Comparison of ENCODE assay signal across 17 cellular contexts in the genomic region with DNA sequence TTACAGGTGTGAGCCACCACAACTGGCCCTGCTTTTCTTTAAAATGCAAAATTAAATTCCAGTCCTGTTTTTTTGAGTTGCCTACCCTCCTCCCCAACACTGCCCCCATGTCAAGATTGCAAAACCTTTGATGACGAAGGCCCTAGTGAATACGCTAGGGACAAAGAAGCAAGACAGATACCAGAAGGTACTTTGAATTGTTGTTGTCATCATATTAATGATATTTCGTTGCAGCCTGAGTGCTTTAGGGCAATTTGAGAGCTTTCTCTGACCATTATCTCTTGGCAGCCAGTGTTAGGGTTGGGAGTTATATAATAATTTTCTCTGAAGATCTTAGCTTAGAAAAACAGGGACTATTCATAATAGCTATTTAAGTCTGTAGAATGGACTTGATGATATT. TPM values are rescaled to one million over a fixed set of nuclear protein-coding genes. Genes with fewer than 3 reads are reported as not detected.
DNase-seq lines count a peak whose midpoint lies in the region; ATAC-seq, FAIRE-seq and TF ChIP-seq lines count a peak whose summit lies in the region.
"Had no signal": no experiment of that assay in that cellular context is flagged by ENCODE, and none has a peak within 500 bp of the region (broad histone marks: within the 10 kb centered on the region; RNA-seq: fewer than 3 reads in every experiment).

No MANE protein-coding gene starts in this region.

- H3K4me3 ChIP-seq in CD8-positive, alpha-beta T cell (ENCODE audit: low read depth, low read length): no peak overlapping the region
- no peak overlapping the region for H3K4me3 ChIP-seq in body of pancreas
- H3K4me3 ChIP-seq in right cardiac atrium (ENCODE audit: low read length): no peak overlapping the region
- no peak overlapping the region for H3K4me3 ChIP-seq in colonic mucosa
- H3K4me3 ChIP-seq in esophagus muscularis mucosa: no peak overlapping the region
- no peak overlapping the region for H3K4me3 ChIP-seq in naive thymus-derived CD4-positive, alpha-beta T cell (ENCODE audit: low read length)

- peaks cover 65% of the 10 kb centered on the region for H3K4me1 ChIP-seq in CD8-positive, alpha-beta T cell (ENCODE audit: insufficient read depth, low read length)
- peaks cover under 1% of the 10 kb centered on the region for H3K4me1 ChIP-seq in body of pancreas
- peaks cover 15% of the 10 kb centered on the region for H3K4me1 ChIP-seq in right cardiac atrium (ENCODE audit: control insufficient read depth, insufficient read depth, low read length)
- no peaks in the 10 kb centered on the region for H3K4me1 ChIP-seq in colonic mucosa
- H3K4me1 ChIP-seq in esophagus muscularis mucosa: peaks cover 40 to 65% (median 51%) of the 10 kb centered on the region in 4 donors
- peaks cover 36 to 55% of the 10 kb centered on the region in 2 donors for H3K4me1 ChIP-seq in naive thymus-derived CD4-positive, alpha-beta T cell (ENCODE audit: control insufficient read depth in 2 of 2, insufficient read depth in 2 of 2, low read length in 2 of 2)

- H3K9ac ChIP-seq in colonic mucosa (ENCODE audit: low read depth in 2 of 2, low read length in 2 of 2): no peak overlapping the region

- no peak for ATAC-seq in CD8-positive, alpha-beta T cell
- ATAC-seq in body of pancreas: peak; percentile 38
- peak; percentile 75 to 79 for ATAC-seq in right cardiac atrium
- ATAC-seq in naive thymus-derived CD4-positive, alpha-beta T cell: no peak

- CTCF ChIA-PET in CD8-positive, alpha-beta T cell (lab: Charles Lee): interaction anchor here (1.6 to 3.0 kb wide), 2 partner anchors 17 to 70 kb away, joined by 5 to 20 read pairs; no protein-coding TSS in a partner anchor
- CTCF ChIA-PET in naive thymus-derived CD4-positive, alpha-beta T cell (lab: Charles Lee): interaction anchor here (0.7 to 1.7 kb wide), 5 partner anchors 10 to 68 kb away, joined by 3 to 6 read pairs (median 4); no protein-coding TSS in a partner anchor

- no peaks in the 10 kb centered on the region for H3K36me3 ChIP-seq in CD8-positive, alpha-beta T cell (ENCODE audit: insufficient read depth, low read length)
- H3K36me3 ChIP-seq in body of pancreas (replicated peaks in 1 of 2; ENCODE audit: insufficient read depth in 1 of 2, low read depth in 2 of 2) (no peaks in the 10 kb centered on the region), colonic mucosa (no peaks in the 10 kb centered on the region), esophagus muscularis mucosa (no peaks in the 10 kb centered on the region)
- H3K36me3 ChIP-seq in naive thymus-derived CD4-positive, alpha-beta T cell (ENCODE audit: control insufficient read depth in 2 of 3, insufficient read depth in 3 of 3, low read length in 3 of 3): no peaks in the 10 kb centered on the region

- no peaks in the 10 kb centered on the region for H3K27me3 Mint-ChIP-seq in CD8-positive, alpha-beta T cell (ENCODE audit: low read depth)
- no peaks in the 10 kb centered on the region for H3K27me3 Mint-ChIP-seq in naive thymus-derived CD4-positive, alpha-beta T cell
- H3K27me3 Mint-ChIP-seq: activated naive CD8-positive, alpha-beta T cell treated with anti-CD3 and anti-CD28 coated beads for 36 hours had no signal

- peaks cover 51% of the 10 kb centered on the region for H3K4me1 Mint-ChIP-seq in CD8-positive, alpha-beta T cell (ENCODE audit: low read depth)
- peaks cover 30 to 56% (median 41%) of the 10 kb centered on the region in 7 donors for H3K4me1 Mint-ChIP-seq in naive thymus-derived CD4-positive, alpha-beta T cell

- H3K4me3 Mint-ChIP-seq in CD8-positive, alpha-beta T cell: no peak overlapping the region
- peak overlapping the region in 1 of 10 donors; percentile 29 for H3K4me3 Mint-ChIP-seq in naive thymus-derived CD4-positive, alpha-beta T cell
- H3K4me3 Mint-ChIP-seq: neural crest cell had no signal

- H3K27ac ChIP-seq in CD8-positive, alpha-beta T cell (ENCODE audit: low read depth, low read length): no peak overlapping the region
- H3K27ac ChIP-seq in body of pancreas (no peak overlapping the region), right cardiac atrium (ENCODE audit: low read length) (no peak overlapping the region), colonic mucosa (no peak overlapping the region), esophagus muscularis mucosa (replicated peaks in 1 of 4) (no peak overlapping the region)
- H3K27ac ChIP-seq in naive thymus-derived CD4-positive, alpha-beta T cell (ENCODE audit: low read depth, low read length): no peak overlapping the region

- 71 to 78% methylated on average over 3 of the region's 3 CpGs for WGBS in body of pancreas, 2 donors
- WGBS in right cardiac atrium: 45% methylated on average over 3 of the region's 3 CpGs
- 89% methylated on average over 3 of the region's 3 CpGs for WGBS in esophagus muscularis mucosa

- no peak for DNase-seq in CD8-positive, alpha-beta T cell
- DNase-seq in NCI-H2227 (lab: John Stamatoyannopoulos, UW; ENCODE audit: unreplicated experiment): peak; percentile 62
- no peak for DNase-seq in body of pancreas
- no peak for DNase-seq in right cardiac atrium
- no peak for DNase-seq in urothelium cell line (ENCODE audit: low spot score)
- DNase-seq in colonic mucosa: no peak
- DNase-seq in esophagus muscularis mucosa (ENCODE audit: extremely low spot score): no peak
- no peak for DNase-seq in naive thymus-derived CD4-positive, alpha-beta T cell
- DNase-seq: activated CD4-positive, alpha-beta T cell treated with anti-CD3 and anti-CD28 coated beads for 1 hour; activated naive CD8-positive, alpha-beta T cell treated with anti-CD3 and anti-CD28 coated beads for 36 hours; DMS 273 treated with DMSO at 0.1 percent for 48 hours; immature natural killer cell; NCI-H1436 treated with DMSO at 0.1 percent for 48 hours had no signal

- intact Hi-C loops in CD8-positive, alpha-beta T cell (cut with DNase I, micrococcal nuclease): no loop called here
- intact Hi-C loops in body of pancreas (cut with DNase I) (no loop called here), right cardiac atrium (cut with DNase I) (no loop called here), colonic mucosa (cut with DNase I) (no loop called here), esophagus muscularis mucosa (cut with DNase I) (no loop called here)
- intact Hi-C loops in naive thymus-derived CD4-positive, alpha-beta T cell (cut with micrococcal nuclease): no loop called here

- FAIRE-seq in urothelium cell line (lab: Jason Lieb, UNC): no peak
- FAIRE-seq: GM18507, TTC549 had no signal

- TF ChIP-seq EP300 in esophagus muscularis mucosa (IDR thresholded peaks at IDR 0.05): no peak

- peaks cover 6% of the 10 kb centered on the region for H3K36me3 Mint-ChIP-seq in CD8-positive, alpha-beta T cell
- peaks cover 0 to 11% (median 2%) of the 10 kb centered on the region in 5 donors for H3K36me3 Mint-ChIP-seq in naive thymus-derived CD4-positive, alpha-beta T cell
- H3K36me3 Mint-ChIP-seq: immature natural killer cell had no signal

- H3K27ac Mint-ChIP-seq in CD8-positive, alpha-beta T cell: peak overlapping the region; percentile 66
- peak overlapping the region in 3 of 9 donors; percentile 39 to 80 (median 45) for H3K27ac Mint-ChIP-seq in naive thymus-derived CD4-positive, alpha-beta T cell

- no peak for TF ChIP-seq CTCF in CD8-positive, alpha-beta T cell (IDR thresholded peaks at IDR 0.05)
- TF ChIP-seq CTCF in body of pancreas (IDR thresholded peaks at IDR 0.05) (no peak), colonic mucosa (IDR thresholded peaks at IDR 0.05) (no peak), esophagus muscularis mucosa (IDR thresholded peaks at IDR 0.05) (no peak)

- no peaks in the 10 kb centered on the region for H3K9me3 ChIP-seq in CD8-positive, alpha-beta T cell (ENCODE audit: low read length)
- H3K9me3 ChIP-seq in body of pancreas (no peaks in the 10 kb centered on the region), right cardiac atrium (ENCODE audit: control insufficient read depth, low read length) (no peaks in the 10 kb centered on the region), colonic mucosa (no peaks in the 10 kb centered on the region), esophagus muscularis mucosa (no peaks in the 10 kb centered on the region)
- no peaks in the 10 kb centered on the region for H3K9me3 ChIP-seq in naive thymus-derived CD4-positive, alpha-beta T cell (ENCODE audit: control insufficient read depth in 2 of 3, low read length in 3 of 3)

- no peaks in the 10 kb centered on the region for H3K9me3 Mint-ChIP-seq in CD8-positive, alpha-beta T cell
- peaks cover 0 to under 1% (median 0%) of the 10 kb centered on the region in 11 donors for H3K9me3 Mint-ChIP-seq in naive thymus-derived CD4-positive, alpha-beta T cell
- H3K9me3 Mint-ChIP-seq: activated naive CD8-positive, alpha-beta T cell treated with anti-CD3 and anti-CD28 coated beads for 36 hours; activated T-helper 2 cell treated with anti-CD3 and anti-CD28 coated beads, Interferon-gamma antibody, Interleukin-2, Interleukin-4, amounts not matched to agents 10 μg/mL and 5 μg/mL and 100 μg/mL, durations not matched to agents 14 hours and 24 hours and 36 hours; immature natural killer cell; neural crest cell had no signal

- H3K27me3 ChIP-seq in CD8-positive, alpha-beta T cell (ENCODE audit: insufficient read depth, low read length): no peaks in the 10 kb centered on the region
- no peaks in the 10 kb centered on the region for H3K27me3 ChIP-seq in body of pancreas
- no peaks in the 10 kb centered on the region for H3K27me3 ChIP-seq in right cardiac atrium (ENCODE audit: control insufficient read depth, insufficient read depth)
- no peaks in the 10 kb centered on the region for H3K27me3 ChIP-seq in colonic mucosa
- H3K27me3 ChIP-seq in esophagus muscularis mucosa: no peaks in the 10 kb centered on the region
- H3K27me3 ChIP-seq in naive thymus-derived CD4-positive, alpha-beta T cell (ENCODE audit: control insufficient read depth in 2 of 2, insufficient read depth in 2 of 2, low read length in 2 of 2): no peaks in the 10 kb centered on the region

- POLR2A ChIA-PET in CD8-positive, alpha-beta T cell (lab: Charles Lee): no interaction called here
- POLR2A ChIA-PET in naive thymus-derived CD4-positive, alpha-beta T cell (lab: Charles Lee): interaction anchor here (1.0 kb wide), 1 partner anchor 10 kb away, joined by 3 read pairs; no protein-coding TSS in a partner anchor

- TF ChIP-seq POLR2A in body of pancreas (IDR thresholded peaks at IDR 0.05) (no peak), esophagus muscularis mucosa (IDR thresholded peaks at IDR 0.05; ENCODE audit: low read depth) (no peak)

RNA-seq across cellular contexts. Expression of a gene that starts 7.1 kb away (rescaled TPM):
- total RNA-seq in CD8-positive, alpha-beta T cell: 100 to 1,000 TPM; 141 to 143 TPM
- total RNA-seq in body of pancreas (10 to 100 TPM; 14.5 to 20.0 TPM), right cardiac atrium (100 to 1,000 TPM; 119 to 176 (median 153) TPM), colonic mucosa (10 to 100 TPM; 33.7 to 64.5 TPM), esophagus muscularis mucosa (10 to 100 TPM; 60.5 to 80.6 (median 63.1) TPM)
- polyA plus RNA-seq in right cardiac atrium: 30.7 TPM
- total RNA-seq in naive thymus-derived CD4-positive, alpha-beta T cell: 100 to 1,000 TPM in 3 of 5 experiments, 10 to 100 TPM in 2; 91.1 to 133 (median 114) TPM
- polyA plus RNA-seq in naive thymus-derived CD4-positive, alpha-beta T cell: 10 to 100 TPM; 59.1 to 85.3 TPM

Comparison
In these comparisons a context has a peak if more than half of its experiments do, and no peak if none do; other contexts are left out.
1. ATAC-seq: peak in body of pancreas (single experiment) and right cardiac atrium (2 of 2); none in CD8-positive, alpha-beta T cell (single experiment) and naive thymus-derived CD4-positive, alpha-beta T cell (single experiment).